ENCODE assay signal across 8 cellular contexts in the genomic region with DNA sequence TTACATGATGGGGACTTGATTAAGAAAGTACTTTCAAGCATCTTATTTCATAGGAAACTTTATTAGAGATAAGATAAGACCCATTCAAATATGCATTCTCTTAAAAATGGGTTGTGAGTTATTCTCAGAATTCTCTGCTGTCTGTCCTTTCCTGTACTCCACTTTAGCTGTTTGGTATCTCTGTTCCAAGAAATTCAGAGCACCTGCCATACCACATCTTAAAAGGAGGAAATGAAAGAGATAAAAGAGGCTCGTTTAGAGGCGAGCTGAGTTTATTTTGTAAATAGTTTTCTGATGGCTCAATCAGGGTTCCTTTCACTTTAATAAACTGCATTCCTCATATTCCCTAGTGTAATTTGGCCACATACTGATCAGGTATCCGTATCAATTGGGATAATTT.
DNase-seq lines count a peak whose midpoint lies in the region; ATAC-seq and TF ChIP-seq lines count a peak whose summit lies in the region.

No MANE protein-coding gene starts in this region.

- no peak overlapping the region for H3K4me3 ChIP-seq in coronary artery

- peak; percentile 44 for ATAC-seq in GM19468 (IDR thresholded peaks at IDR 0.05; ENCODE audit: extremely low read depth, unreplicated experiment)
- ATAC-seq in HG03457 (IDR thresholded peaks at IDR 0.05; ENCODE audit: unreplicated experiment), result peak; percentile 68
- no peak for ATAC-seq in sciatic nerve

- intact Hi-C loops in sciatic nerve (cut with DNase I), result no loop called here

- in situ Hi-C loops in GM13977 (cut with MboI; ENCODE audit: low pct_unique_long_range_greater_than_20kb, low sequenced_read_pairs, unreplicated experiment), result no loop called here

- peak overlapping the region; percentile 37 to 46 for H3K27ac ChIP-seq in coronary artery

- peak; percentile 32 for DNase-seq in CD1c-positive myeloid dendritic cell (ENCODE audit: extremely low spot score)
- no peak for DNase-seq in coronary artery (ENCODE audit: low spot score)
- no peak for DNase-seq in sciatic nerve (ENCODE audit: low spot score)
- no peak for DNase-seq in GM19240 (ENCODE audit: insufficient read length, low spot score)
- DNase-seq in putamen (ENCODE audit: low spot score), result no peak
- no peak for DNase-seq in GM13977 (ENCODE audit: low spot score)

- TF ChIP-seq CTCF in coronary artery (IDR thresholded peaks at IDR 0.05) (no peak), GM13977 (IDR thresholded peaks at IDR 0.05; ENCODE audit: extremely low read depth, insufficient read depth, missing control alignments) (no peak)
